ENCODE assay signal across 25 cellular contexts in the genomic region with DNA sequence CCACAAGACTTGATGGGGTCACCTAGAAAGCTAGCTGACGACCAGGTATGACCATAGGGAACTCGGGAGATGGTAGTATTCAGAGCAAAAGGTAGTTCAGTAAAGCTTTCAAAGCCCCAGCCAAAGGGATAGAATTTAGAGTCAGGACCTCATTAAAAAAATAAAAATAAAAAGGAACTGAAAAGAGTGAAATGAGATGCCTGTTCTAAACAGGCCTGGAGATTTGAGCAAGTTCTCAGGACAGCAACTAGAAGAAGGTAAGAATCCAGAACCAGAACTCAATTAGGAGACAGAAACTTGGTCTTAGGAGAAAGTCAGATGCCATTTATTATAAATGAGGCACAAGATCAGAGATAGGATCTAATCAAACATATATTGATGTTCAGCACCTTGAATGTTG.
A peak's percentile ranks its signal among the peaks of the same experiment; 100 is the strongest.
DNase-seq lines count a peak whose midpoint lies in the region; ATAC-seq, FAIRE-seq and TF ChIP-seq lines count a peak whose summit lies in the region.
"Had no signal": no experiment of that assay in that cellular context is flagged by ENCODE, and none has a peak within 500 bp of the region (broad histone marks: within the 10 kb centered on the region; RNA-seq: fewer than 3 reads in every experiment).

No MANE protein-coding gene starts in this region.

- H4K20me1 ChIP-seq in OCI-LY3 (ENCODE audit: insufficient read depth, low read length) (peaks cover 6% of the 10 kb centered on the region; the same call in 1 of the 2 replicates), GM12878 (ENCODE audit: control insufficient read depth, insufficient read depth) (no peaks in the 10 kb centered on the region)
- H4K20me1 ChIP-seq: BLaER1 had no signal

- SMC1A ChIA-PET in GM12878 (lab: Charles Lee; ENCODE audit: uncharacterized antibody, unreplicated experiment): no interaction called here

- no peak for TF ChIP-seq POLR2A in GM12878 (IDR thresholded peaks at IDR 0.05; ENCODE audit: low read depth, low read length)

- no peaks in the 10 kb centered on the region for H3K79me2 ChIP-seq in OCI-LY3 (ENCODE audit: low read length)
- no peaks in the 10 kb centered on the region for H3K79me2 ChIP-seq in GM12878 (ENCODE audit: control insufficient read depth, insufficient read depth, low read length)

- no TSS peak for BruUV-seq in GM12878 (replicated peaks; lab: Mats Ljungman, UMichigan)

- RAD21 ChIA-PET in GM12878 (lab: Charles Lee; ENCODE audit: unreplicated experiment): no interaction called here

- H3K27ac ChIP-seq in OCI-LY3 (ENCODE audit: low read length) (no peak overlapping the region), GM12878 (ENCODE audit: control insufficient read depth, insufficient read depth) (no peak overlapping the region)
- H3K27ac ChIP-seq: BLaER1 had no signal

- H3K36me3 ChIP-seq in OCI-LY3 (replicated peaks; ENCODE audit: low read depth, low read length): no peaks in the 10 kb centered on the region
- peaks cover 0 to 5% of the 10 kb centered on the region in 2 experiments; a peak in 1 of 4 replicates for H3K36me3 ChIP-seq in GM12878 (ENCODE audit: control insufficient read depth in 2 of 2, insufficient read depth in 2 of 2, low read length in 1 of 2)
- H3K36me3 ChIP-seq: BE2C, BLaER1 had no signal

- ATAC-seq in GM12878 (no peak), HG02571 (IDR thresholded peaks at IDR 0.05; ENCODE audit: unreplicated experiment) (no peak), GM18517 (IDR thresholded peaks at IDR 0.05; ENCODE audit: unreplicated experiment) (no peak)

- H3K9me3 ChIP-seq in OCI-LY3 (ENCODE audit: insufficient read depth, low read length): no peaks in the 10 kb centered on the region
- H3K9me3 ChIP-seq in GM12878 (replicated peaks; ENCODE audit: control insufficient read depth, insufficient read depth, low read length): no peaks in the 10 kb centered on the region; the same call in 2 of the 3 replicates
- H3K9me3 ChIP-seq: BE2C had no signal

- H3K4me2 ChIP-seq in OCI-LY3 (ENCODE audit: low read length): peak overlapping the region; percentile 32; the same call in 1 of the 2 replicates
- no peak overlapping the region for H3K4me2 ChIP-seq in GM12878 (ENCODE audit: control insufficient read depth, insufficient read depth)
- H3K4me2 ChIP-seq: BLaER1 had no signal

- H2AFZ ChIP-seq in OCI-LY3 (ENCODE audit: low read depth, low read length) (no peak overlapping the region), GM12878 (ENCODE audit: control insufficient read depth, low read depth, low read length) (no peak overlapping the region)

- DNase-seq in GM12878 (ENCODE audit: low read depth, low spot score) (no peak), NCI-H82 (lab: John Stamatoyannopoulos, UW) (no peak)
- DNase-seq: 8988T; ACHN; BE2C; C1 segment of cervical spinal cord; CD4-positive, alpha-beta memory T cell; CD4-positive, CD25-positive, alpha-beta regulatory T cell; CD8-positive, alpha-beta memory T cell; COR-L47; DMS 273 treated with DMSO at 0.1 percent for 48 hours; DMS153; DMS53; DMS79; DND-41; EL; GDM1 had no signal

- POLR2A ChIA-PET in GM12878 (lab: Charles Lee): no interaction called here

- H3K4me3 ChIP-seq in OCI-LY3 (ENCODE audit: low read length) (no peak overlapping the region), GM12878 (no peak overlapping the region)
- H3K4me3 ChIP-seq: BLaER1 had no signal

- TF ChIP-seq CTCF in OCI-LY3 (IDR thresholded peaks at IDR 0.05; ENCODE audit: low read depth, low read length) (no peak), GM12878 (IDR thresholded peaks at IDR 0.05 in 2 of 3, conservative IDR thresholded peaks at IDR 0.05 in 1 of 3; ENCODE audit: control insufficient read depth in 2 of 3, extremely low read depth in 1 of 3, insufficient read depth in 1 of 3, low read depth in 3 of 3, low read length in 3 of 3) (no peak)

- H3K27me3 ChIP-seq in OCI-LY3 (ENCODE audit: low read depth, low read length) (no peaks in the 10 kb centered on the region), GM12878 (replicated peaks in 1 of 2; ENCODE audit: control insufficient read depth in 2 of 2, insufficient read depth in 2 of 2, low read length in 1 of 2) (no peaks in the 10 kb centered on the region)
- H3K27me3 ChIP-seq: BE2C, BLaER1 had no signal

- in situ Hi-C loops in GM12878 (cut with MboI): loop anchor here (25.0 kb wide), 1 partner anchor 647 kb away; no protein-coding TSS in a partner anchor

- no peak for TF ChIP-seq EP300 in GM12878 (IDR thresholded peaks at IDR 0.05; ENCODE audit: borderline replicate concordance in 1 of 2, control insufficient read depth in 1 of 2, low read depth in 2 of 2, low read length in 2 of 2)

- H3K9ac ChIP-seq in OCI-LY3 (ENCODE audit: low read length) (no peak overlapping the region), GM12878 (ENCODE audit: control insufficient read depth, insufficient read depth, low read length) (no peak overlapping the region)
- H3K9ac ChIP-seq: BLaER1 had no signal

- no peak for FAIRE-seq in GM12878 (lab: Jason Lieb, UNC)
- FAIRE-seq: A204.1, GM12892, GM18507, GM19239 had no signal

- H3K4me1 ChIP-seq in OCI-LY3 (ENCODE audit: low read length) (peaks cover 17% of the 10 kb centered on the region), GM12878 (ENCODE audit: control insufficient read depth, insufficient read depth, low read length) (no peaks in the 10 kb centered on the region)
- H3K4me1 ChIP-seq: BE2C had no signal

- CTCF ChIA-PET in GM12878 (lab: Yijun Ruan, JAX): no interaction called here

- WGBS in GM12878 (ENCODE audit: insufficient coverage, insufficient replicate concordance, low lambda C conversion rate, missing lambda C conversion rate): 42% methylated on average over 2 of the region's 2 CpGs

- intact Hi-C loops in GM12878 (cut with micrococcal nuclease; ENCODE audit: unreplicated experiment): no loop called here

- TF ChIP-seq RAD21 in GM12878 (IDR thresholded peaks at IDR 0.05; ENCODE audit: insufficient read depth, low read depth, low read length): no peak

TF ChIP-seq in GM12878, 131 proteins besides CTCF, POLR2A, EP300 and RAD21:
- TF ChIP-seq SPI1 (IDR thresholded peaks at IDR 0.05; ENCODE audit: borderline replicate concordance, insufficient read depth, low read depth, low read length) (peak; percentile 59; the same call in 1 of the 2 replicates), SREBF1 (IDR thresholded peaks at IDR 0.05; ENCODE audit: low read length) (no peak)
